ENCODE assay signal across 8 cellular contexts in genomic region chr4:74206088-74206826, GRCh38. TPM values are rescaled to one million over a fixed set of nuclear protein-coding genes. Genes with fewer than 3 reads are reported as not detected.
A peak's percentile ranks its signal among the peaks of the same experiment; 100 is the strongest.
DNase-seq lines count a peak whose midpoint lies in the region; ATAC-seq, FAIRE-seq and TF ChIP-seq lines count a peak whose summit lies in the region.

No MANE protein-coding gene starts in this region.

- H3K27ac ChIP-seq in brain microvascular endothelial cell (peak overlapping the region; percentile 60), testis (peak overlapping the region in 1 of 2 donors; percentile 21)

- 39 to 40% methylated on average over 3 of the region's 3 CpGs for WGBS in testis, 2 donors

- H3K9me3 ChIP-seq in testis: no peaks in the 10 kb centered on the region

- intact Hi-C loops in testis (cut with DNase I; ENCODE audit: low total_unique reads): no loop called here

- H3K36me3 ChIP-seq in brain microvascular endothelial cell (replicated peaks) (no peaks in the 10 kb centered on the region), testis (ENCODE audit: low read depth, missing control alignments) (no peaks in the 10 kb centered on the region)

- H3K4me1 ChIP-seq in testis: no peaks in the 10 kb centered on the region

- H3K27me3 ChIP-seq in brain microvascular endothelial cell (replicated peaks) (no peaks in the 10 kb centered on the region), testis (no peaks in the 10 kb centered on the region)

- peak; percentile 65 for DNase-seq in DMS 273 treated with DMSO at 0.1 percent for 48 hours (lab: John Stamatoyannopoulos, UW)
- peak; percentile 91 for DNase-seq in brain microvascular endothelial cell
- peak; percentile 43 for DNase-seq in testis
- no peak for DNase-seq in HTR-8/SVneo (ENCODE audit: insufficient read length, low spot score)
- no peak for DNase-seq in NK-92 (lab: John Stamatoyannopoulos, UW; ENCODE audit: unreplicated experiment)
- DNase-seq in Ammon's horn (ENCODE audit: low spot score): no peak

- in situ Hi-C loops in brain microvascular endothelial cell (cut with HindIII; ENCODE audit: low pct_ligation_motif_present, low sequenced_read_pairs): no loop called here

- TF ChIP-seq CTCF in brain microvascular endothelial cell (IDR thresholded peaks at IDR 0.05; ENCODE audit: low read depth, low read length, missing control alignments) (no peak), testis (IDR thresholded peaks at IDR 0.05) (no peak)

- TF ChIP-seq POLR2A in testis (IDR thresholded peaks at IDR 0.05): no peak

- no peak overlapping the region for H3K4me3 ChIP-seq in brain microvascular endothelial cell (ENCODE audit: low read depth, low read length)
- no peak overlapping the region for H3K4me3 ChIP-seq in testis

- FAIRE-seq in HTR-8/SVneo (lab: Jason Lieb, UNC): no peak

- ATAC-seq in GM19467 (IDR thresholded peaks at IDR 0.05; ENCODE audit: unreplicated experiment) (peak; percentile 82), HG03460 (IDR thresholded peaks at IDR 0.05; ENCODE audit: unreplicated experiment) (peak; percentile 83)

RNA-seq across cellular contexts. Expression of gene MTHFD2L, which starts 48.3 kb away (rescaled TPM):
- 10 to 100 TPM; 29.1 to 44.1 TPM for total RNA-seq in testis
- 14.8 TPM for polyA plus RNA-seq in testis (ENCODE audit: insufficient read depth, low read depth, low replicate concordance)

Comparison
In these comparisons a context has a peak if more than half of its experiments do, and no peak if none do; other contexts are left out.
1. DNase-seq: peak in DMS 273 treated with DMSO at 0.1 percent for 48 hours (single experiment), brain microvascular endothelial cell (single experiment) and testis (single experiment); none in HTR-8/SVneo (single experiment), NK-92 (single experiment) and Ammon's horn (single experiment).